15 cellular contexts compared by ENCODE assay signal in genomic region chr6:14887986-14888574, GRCh38.
DNase-seq lines count a peak whose midpoint lies in the region; ATAC-seq and TF ChIP-seq lines count a peak whose summit lies in the region.
"Had no signal": no experiment of that assay in that cellular context is flagged by ENCODE, and none has a peak within 500 bp of the region (broad histone marks: within the 10 kb centered on the region; RNA-seq: fewer than 3 reads in every experiment).

No MANE protein-coding gene starts in this region.

- in situ Hi-C loops in IMR-90 (cut with MboI; ENCODE audit: low sequenced_read_pairs), result no loop called here
- in situ Hi-C loops in gastrocnemius medialis (cut with MboI; ENCODE audit: low sequenced_read_pairs in 4 of 4), result loop anchor here in 2 of 4 donors (5.0 to 25.0 kb wide), 4 partner anchors 149 to 599 kb away; partner anchors contain the start of gene JARID2 (in 1 of the 2)

- peaks cover 0 to 11% of the 10 kb centered on the region in 2 donors for H3K4me1 ChIP-seq in right atrium auricular region
- peaks cover 11% of the 10 kb centered on the region for H3K4me1 ChIP-seq in IMR-90 (ENCODE audit: control insufficient read depth, insufficient read depth, low read length)
- peaks cover 2% of the 10 kb centered on the region for H3K4me1 ChIP-seq in mesenchymal stem cell (ENCODE audit: control insufficient read depth, insufficient read depth, low read depth, low read length)
- H3K4me1 ChIP-seq in gastrocnemius medialis, result peaks cover 32 to 44% of the 10 kb centered on the region in 2 donors

- TF ChIP-seq CTCF in right atrium auricular region (IDR thresholded peaks at IDR 0.05) (no peak), IMR-90 (conservative IDR thresholded peaks at IDR 0.05; ENCODE audit: low read depth, low read length) (no peak), gastrocnemius medialis (IDR thresholded peaks at IDR 0.05 in 4 of 5, conservative IDR thresholded peaks at IDR 0.05 in 1 of 5) (no peak)

- no peak overlapping the region for H3K4me2 ChIP-seq in IMR-90 (ENCODE audit: low read depth, low read length)
- no peak overlapping the region for H3K4me2 ChIP-seq in mesenchymal stem cell (ENCODE audit: low read length, poor library complexity, severe bottlenecking)

- H3K36me3 ChIP-seq in right atrium auricular region, result no peaks in the 10 kb centered on the region
- no peaks in the 10 kb centered on the region for H3K36me3 ChIP-seq in IMR-90 (ENCODE audit: control insufficient read depth, insufficient read depth, low read length)
- H3K36me3 ChIP-seq in mesenchymal stem cell (ENCODE audit: control insufficient read depth in 1 of 2, insufficient read depth in 2 of 2, low read depth in 1 of 2, low read length in 2 of 2), result no peaks in the 10 kb centered on the region
- no peaks in the 10 kb centered on the region for H3K36me3 ChIP-seq in gastrocnemius medialis
- H3K36me3 ChIP-seq in H7 (replicated peaks; ENCODE audit: control insufficient read depth, insufficient read depth, low read length), result no peaks in the 10 kb centered on the region

- no peak overlapping the region for H3K23ac ChIP-seq in IMR-90 (ENCODE audit: low read depth, low read length)
- H3K23ac ChIP-seq in mesenchymal stem cell (ENCODE audit: low read length in 2 of 2), result no peak overlapping the region

- peak; percentile 15 for ATAC-seq in Right ventricle myocardium inferior
- no peak for ATAC-seq in IMR-90 (ENCODE audit: low read depth)
- ATAC-seq in gastrocnemius medialis, result peak; percentile 31 to 41
- ATAC-seq in HG03457 (IDR thresholded peaks at IDR 0.05; ENCODE audit: unreplicated experiment), result no peak
- ATAC-seq: CD8-positive, alpha-beta T cell had no signal

- H3K4ac ChIP-seq in IMR-90 (ENCODE audit: low read depth, low read length) (no peak overlapping the region), mesenchymal stem cell (ENCODE audit: low read depth in 1 of 2, low read length in 2 of 2) (no peak overlapping the region)

- DNase-seq in Right ventricle myocardium inferior (ENCODE audit: missing footprints) (no peak), right atrium auricular region (ENCODE audit: low spot score) (no peak), IMR-90 (no peak), mesenchymal stem cell (no peak), gastrocnemius medialis (peak in 1 of 2 donors; percentile 29), H7 (no peak)
- DNase-seq in activated naive CD4-positive, alpha-beta T cell (lab: John Stamatoyannopoulos, UW), result no peak
- DNase-seq: 8988T; CD8-positive, alpha-beta T cell; COR-L47; DMS 273 treated with DMSO at 0.1 percent for 48 hours; GM23248; HCEC 1CT had no signal

- intact Hi-C loops in Right ventricle myocardium inferior (cut with DNase I) (loop anchor here (5.0 kb wide), 2 partner anchors 149 to 359 kb away; partner anchors contain the start of gene JARID2), IMR-90 (cut with micrococcal nuclease) (no loop called here), gastrocnemius medialis (cut with DNase I; ENCODE audit: low total_unique reads) (loop anchor here (1.0 to 10.0 kb wide), 6 partner anchors 36 to 609 kb away; no protein-coding TSS in a partner anchor)

- no peak overlapping the region for H2AFZ ChIP-seq in IMR-90 (replicated peaks; ENCODE audit: low read length, poor library complexity)
- no peak overlapping the region for H2AFZ ChIP-seq in mesenchymal stem cell (ENCODE audit: low read depth, low read length)
- H2AFZ ChIP-seq: GM23248 had no signal

- peak overlapping the region in 1 of 2 donors; percentile 77 for H3K27ac ChIP-seq in right atrium auricular region
- H3K27ac ChIP-seq in IMR-90 (ENCODE audit: insufficient read depth, low read length), result no peak overlapping the region
- H3K27ac ChIP-seq in mesenchymal stem cell (ENCODE audit: low read length, poor library complexity, severe bottlenecking), result no peak overlapping the region
- peak overlapping the region; percentile 84 to 89 (median 86) for H3K27ac ChIP-seq in gastrocnemius medialis
- H3K27ac ChIP-seq: GM23248 had no signal

- H3K9me1 ChIP-seq in IMR-90 (ENCODE audit: insufficient read depth, low read length), result peaks cover 4% of the 10 kb centered on the region

- H3K79me1 ChIP-seq in IMR-90 (ENCODE audit: low read depth in 1 of 2, low read length in 2 of 2) (no peaks in the 10 kb centered on the region), mesenchymal stem cell (replicated peaks; ENCODE audit: low read length, poor library complexity, severe bottlenecking) (no peaks in the 10 kb centered on the region)

- no peak for TF ChIP-seq RAD21 in IMR-90 (IDR thresholded peaks at IDR 0.05; ENCODE audit: low read length)

- H3K4me3 ChIP-seq in right atrium auricular region (no peak overlapping the region), IMR-90 (ENCODE audit: insufficient read depth, low read depth, low read length) (no peak overlapping the region), mesenchymal stem cell (ENCODE audit: insufficient read depth in 1 of 2, low read depth in 1 of 2, low read length in 2 of 2) (no peak overlapping the region), gastrocnemius medialis (no peak overlapping the region), H7 (ENCODE audit: insufficient read depth, low read depth, low read length) (no peak overlapping the region)
- H3K4me3 ChIP-seq: BLaER1 treated with 17β-estradiol and CSF1 and Interleukin-3, amounts not matched to agents 10 nM and 100 nM; GM23248 had no signal

- H2BK5ac ChIP-seq in IMR-90 (ENCODE audit: low read depth, low read length, poor library complexity, severe bottlenecking) (no peak overlapping the region), mesenchymal stem cell (ENCODE audit: low read depth, low read length, poor library complexity, severe bottlenecking) (no peak overlapping the region)

- CTCF ChIA-PET in IMR-90 (lab: Yijun Ruan, JAX), result no interaction called here

- H4K20me1 ChIP-seq in IMR-90 (ENCODE audit: insufficient read depth, low read length), result no peaks in the 10 kb centered on the region
- H4K20me1 ChIP-seq: BLaER1 treated with 17β-estradiol and CSF1 and Interleukin-3, amounts not matched to agents 10 nM and 100 nM had no signal

- H3K9ac ChIP-seq in IMR-90 (ENCODE audit: low read depth, low read length) (no peak overlapping the region), mesenchymal stem cell (ENCODE audit: low read length) (no peak overlapping the region)
- H3K9ac ChIP-seq: BLaER1 treated with 17β-estradiol and CSF1 and Interleukin-3, amounts not matched to agents 10 nM and 100 nM; GM23248 had no signal

- no peak overlapping the region for H2BK120ac ChIP-seq in IMR-90 (ENCODE audit: low read depth, low read length)
- H2BK120ac ChIP-seq in mesenchymal stem cell (ENCODE audit: low read depth, low read length), result no peak overlapping the region

- H3K56ac ChIP-seq in IMR-90 (ENCODE audit: extremely low read depth, insufficient read depth, low read length), result no peak overlapping the region

- H3K14ac ChIP-seq in IMR-90 (replicated peaks; ENCODE audit: low read depth, low read length) (0 out of 2 replicates have a peak overlapping the region, but pooled peaks have one; percentile 31), mesenchymal stem cell (ENCODE audit: low read length in 2 of 2) (peak overlapping the region in 1 of 2 experiments; percentile 58)

- WGBS in IMR-90 (ENCODE audit: extremely low coverage in 2 of 2, insufficient read length in 1 of 2), 2 experiments, result no CpG with 5 or more reads among the region's 5 CpGs
- WGBS in mesenchymal stem cell, result 96% methylated on average over 5 of the region's 5 CpGs

- H2BK12ac ChIP-seq in mesenchymal stem cell (ENCODE audit: low read length in 2 of 2), result peak overlapping the region in 1 of 2 experiments; percentile 52

- no peak overlapping the region for H2AK5ac ChIP-seq in IMR-90 (ENCODE audit: low read depth, low read length)
- no peak overlapping the region for H2AK5ac ChIP-seq in mesenchymal stem cell (ENCODE audit: low read length, severe bottlenecking)

- dilution Hi-C loops in IMR-90 (cut with HindIII; ENCODE audit: low sequenced_read_pairs, unreplicated experiment), result no loop called here

- no peak overlapping the region for H2AK9ac ChIP-seq in IMR-90 (replicated peaks; ENCODE audit: low read depth, low read length, poor library complexity)

- no peak overlapping the region for H4K91ac ChIP-seq in IMR-90 (ENCODE audit: insufficient read depth, low read depth, low read length)
- no peak overlapping the region for H4K91ac ChIP-seq in mesenchymal stem cell (ENCODE audit: low read length)

- POLR2A ChIA-PET in IMR-90 (lab: Charles Lee; ENCODE audit: unreplicated experiment), result no interaction called here

- H3K27me3 ChIP-seq in right atrium auricular region, result no peaks in the 10 kb centered on the region
- no peaks in the 10 kb centered on the region for H3K27me3 ChIP-seq in IMR-90 (ENCODE audit: control insufficient read depth, insufficient read depth, low read length)
- no peaks in the 10 kb centered on the region for H3K27me3 ChIP-seq in mesenchymal stem cell (ENCODE audit: control insufficient read depth in 1 of 2, insufficient read depth in 1 of 2, low read length in 2 of 2)
- H3K27me3 ChIP-seq in gastrocnemius medialis, result no peaks in the 10 kb centered on the region
- no peaks in the 10 kb centered on the region for H3K27me3 ChIP-seq in H7 (ENCODE audit: control insufficient read depth, insufficient read depth, low read length)
- H3K27me3 ChIP-seq: BLaER1 treated with 17β-estradiol and CSF1 and Interleukin-3, amounts not matched to agents 10 nM and 100 nM had no signal

- no peak overlapping the region for H4K8ac ChIP-seq in IMR-90 (ENCODE audit: low read depth in 2 of 2, low read length in 2 of 2)
- H4K8ac ChIP-seq in mesenchymal stem cell (ENCODE audit: low read length), result peak overlapping the region; percentile 21

- H4K5ac ChIP-seq in IMR-90 (ENCODE audit: low read depth, low read length), result no peak overlapping the region

- no TSS peak for BruUV-seq in IMR-90 (replicated peaks; lab: Mats Ljungman, UMichigan)

- no peak for TF ChIP-seq POLR2A in IMR-90 (IDR thresholded peaks at IDR 0.05; ENCODE audit: low read depth, low read length)
- no peak for TF ChIP-seq POLR2A in gastrocnemius medialis (IDR thresholded peaks at IDR 0.05)

- H2BK15ac ChIP-seq in IMR-90 (ENCODE audit: low read depth, low read length) (no peak overlapping the region), mesenchymal stem cell (ENCODE audit: low read depth, poor library complexity, severe bottlenecking) (peak overlapping the region; percentile 83)

- H3K9me3 ChIP-seq in right atrium auricular region (no peaks in the 10 kb centered on the region), IMR-90 (ENCODE audit: control insufficient read depth, insufficient read depth, low read length) (no peaks in the 10 kb centered on the region), mesenchymal stem cell (ENCODE audit: control insufficient read depth, low read length) (no peaks in the 10 kb centered on the region), gastrocnemius medialis (no peaks in the 10 kb centered on the region)

- no peak overlapping the region for H3K18ac ChIP-seq in IMR-90 (ENCODE audit: low read depth, low read length)
- H3K18ac ChIP-seq in mesenchymal stem cell (ENCODE audit: low read depth in 1 of 2, low read length in 2 of 2), result no peak overlapping the region

- no peak overlapping the region for H2BK20ac ChIP-seq in IMR-90 (ENCODE audit: low read depth, low read length)

TF ChIP-seq in IMR-90, 13 proteins besides CTCF, POLR2A, EP300 and RAD21:
- TF ChIP-seq SMC3 (IDR thresholded peaks at IDR 0.05; ENCODE audit: low read depth, low read length), result no peak

Comparison
In these comparisons a context has a peak if more than half of its experiments do, and no peak if none do; other contexts are left out.
1. ATAC-seq: peak in Right ventricle myocardium inferior (single experiment) and gastrocnemius medialis (2 of 2); none in IMR-90 (single experiment) and HG03457 (single experiment).
2. H3K27ac ChIP-seq: peak in gastrocnemius medialis (4 of 4); none in IMR-90 (single experiment) and mesenchymal stem cell (single experiment).